ENCODE assay signal across 1 cellular context in genomic region chr12:29616664-29617409, GRCh38.
TF ChIP-seq lines count a peak whose summit lies in the region.

No MANE protein-coding gene starts in this region.

TF ChIP-seq in GM12878, 131 proteins besides CTCF, POLR2A, EP300 and RAD21 (continued from another document):
- TF ChIP-seq PBX3 (IDR thresholded peaks at IDR 0.05; ENCODE audit: insufficient replicate concordance, low read depth, low read length) (no peak), ZNF24 (IDR thresholded peaks at IDR 0.05) (no peak), FOXM1 (IDR thresholded peaks at IDR 0.05; ENCODE audit: low read depth, low read length) (no peak)
